In the genomic region with DNA sequence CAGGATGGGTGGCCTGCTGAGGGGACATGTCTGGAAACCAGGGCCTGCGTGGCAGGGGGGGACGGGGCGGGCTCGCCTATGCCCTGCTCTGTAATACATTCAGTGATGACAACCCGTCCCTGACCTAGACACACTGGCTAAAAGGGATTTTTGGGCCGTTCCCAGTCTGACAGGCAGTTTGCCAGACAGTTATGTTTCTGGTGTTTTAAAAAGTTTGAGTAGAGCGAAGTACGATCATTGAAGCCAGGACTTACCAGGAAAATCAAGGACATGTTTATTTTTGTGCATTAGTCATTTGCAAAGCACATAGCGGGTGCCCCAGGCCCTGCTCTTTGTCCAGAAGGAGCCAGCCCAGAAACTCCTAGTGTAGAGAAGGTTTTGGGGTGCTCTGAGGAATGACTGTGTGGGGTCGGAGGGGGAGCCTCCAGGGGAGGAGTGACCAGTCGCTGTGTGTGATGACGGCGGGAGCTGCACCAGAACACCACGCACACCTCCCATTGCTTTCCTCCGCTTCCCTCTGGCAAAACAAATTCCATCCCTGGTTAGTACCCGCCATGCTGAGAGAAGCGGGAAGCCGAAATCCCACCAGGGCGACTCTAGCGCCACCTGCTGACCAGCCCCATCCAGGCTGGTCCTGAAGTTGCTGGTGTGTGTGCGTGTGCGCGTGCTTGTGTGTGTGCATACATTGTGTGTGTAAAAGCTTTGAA, we compare ENCODE assay signal across 8 cellular contexts.
DNase-seq lines count a peak whose midpoint lies in the region; ATAC-seq and TF ChIP-seq lines count a peak whose summit lies in the region.

No MANE protein-coding gene starts in this region.

- H3K27me3 ChIP-seq in brain microvascular endothelial cell (replicated peaks) (no peaks in the 10 kb centered on the region), iPS DF 6.9 (ENCODE audit: control insufficient read depth, insufficient read depth, low read length) (no peaks in the 10 kb centered on the region)

- no peak overlapping the region for H3K4me3 ChIP-seq in brain microvascular endothelial cell (ENCODE audit: low read depth, low read length)
- no peak overlapping the region for H3K4me3 ChIP-seq in iPS DF 6.9 (ENCODE audit: low read length)
- no peak overlapping the region for H3K4me3 ChIP-seq in skeletal muscle cell (ENCODE audit: low read depth, low read length)

- H3K36me3 ChIP-seq in brain microvascular endothelial cell (replicated peaks) (peaks cover 2% of the 10 kb centered on the region), iPS DF 6.9 (ENCODE audit: control insufficient read depth, insufficient read depth, low read length) (peaks cover 25% of the 10 kb centered on the region)

- H3K9me3 ChIP-seq in iPS DF 6.9 (ENCODE audit: control insufficient read depth, insufficient read depth, low read length) = no peaks in the 10 kb centered on the region

- ATAC-seq in GM21529 (IDR thresholded peaks at IDR 0.05; ENCODE audit: unreplicated experiment) (no peak), HG02759 (IDR thresholded peaks at IDR 0.05; ENCODE audit: unreplicated experiment) (no peak)

- DNase-seq in GM10266 (ENCODE audit: extremely low spot score) (peak; percentile 74), NCI-H1092 treated with DMSO at 0.1 percent for 48 hours (lab: John Stamatoyannopoulos, UW) (peak; percentile 16), T follicular helper cell (ENCODE audit: low read depth) (peak; percentile 18), brain microvascular endothelial cell (peak; percentile 79), iPS DF 6.9 (ENCODE audit: low read depth, low spot score) (peak; percentile 71), skeletal muscle cell (ENCODE audit: low read depth) (peak; percentile 55)

- H3K27ac ChIP-seq in brain microvascular endothelial cell (peak overlapping the region; percentile 18), iPS DF 6.9 (ENCODE audit: low read length) (no peak overlapping the region)

- TF ChIP-seq CTCF in GM10266 (IDR thresholded peaks at IDR 0.05; ENCODE audit: control insufficient read depth, insufficient read depth, low read depth, missing control alignments) (peak; percentile 74), brain microvascular endothelial cell (IDR thresholded peaks at IDR 0.05; ENCODE audit: low read depth, low read length, missing control alignments) (peak; percentile 100)

- H3K4me1 ChIP-seq in iPS DF 6.9 (ENCODE audit: control insufficient read depth, insufficient read depth, low read length) = no peaks in the 10 kb centered on the region

- in situ Hi-C loops in brain microvascular endothelial cell (cut with HindIII; ENCODE audit: low pct_ligation_motif_present, low sequenced_read_pairs) = no loop called here

- no CpG with 5 or more reads among the region's 23 CpGs for WGBS in iPS DF 6.9 (ENCODE audit: insufficient coverage, insufficient read length)

Comparison
In these comparisons a context has a peak if more than half of its experiments do, and no peak if none do; other contexts are left out.
1. DNase-seq: peak in every context shown above with its lines; median percentile 79 in brain microvascular endothelial cell; 74 in GM10266; 71 in iPS DF 6.9; 55 in skeletal muscle cell; 18 in T follicular helper cell; 16 in NCI-H1092 treated with DMSO at 0.1 percent for 48 hours.